22 cellular contexts compared by ENCODE assay signal in the genomic region with DNA sequence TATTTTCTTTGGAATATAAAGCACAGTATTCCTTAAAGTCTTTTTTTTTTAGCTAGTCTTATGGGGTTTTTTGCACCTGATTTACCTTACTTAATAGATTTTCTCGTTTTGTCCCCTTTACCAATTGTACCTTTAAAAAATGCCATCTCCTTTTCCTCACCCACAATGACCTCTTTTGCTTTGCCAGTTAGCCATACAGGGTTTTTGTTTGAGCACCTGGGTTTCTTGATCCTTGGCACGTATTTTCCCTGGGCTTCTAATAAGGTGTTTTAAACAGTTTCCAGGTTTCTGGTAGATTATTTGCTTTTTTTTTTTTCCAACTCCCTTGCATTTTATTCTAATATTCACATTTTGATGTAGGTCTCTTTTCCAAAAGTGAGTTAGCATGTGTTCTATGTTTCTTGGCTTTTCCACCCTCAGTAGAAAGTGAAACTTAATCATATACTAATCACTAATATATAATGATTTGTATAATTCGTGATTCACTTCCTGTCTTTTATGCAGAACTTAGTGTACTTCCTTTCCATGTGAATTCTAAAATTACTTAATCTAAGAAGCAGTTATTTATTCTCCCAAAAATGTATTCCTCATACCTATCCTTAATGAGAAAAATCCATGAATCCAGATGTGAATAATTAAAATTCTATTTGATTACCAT.
"Had no signal": no experiment of that assay in that cellular context is flagged by ENCODE, and none has a peak within 500 bp of the region (broad histone marks: within the 10 kb centered on the region; RNA-seq: fewer than 3 reads in every experiment).

No MANE protein-coding gene starts in this region.

- H3K27ac ChIP-seq: hepatocyte, left ventricle myocardium inferior, neutrophil, transverse colon, vagina had no signal

- H3K9me3 ChIP-seq: left ventricle myocardium inferior, neutrophil, transverse colon, vagina had no signal

- H3K4me3 Mint-ChIP-seq: activated naive CD8-positive, alpha-beta T cell; brain; endodermal cell; natural killer cell had no signal

- H2AFZ ChIP-seq: hepatocyte had no signal

- H3K27ac Mint-ChIP-seq: activated naive CD8-positive, alpha-beta T cell; brain; endodermal cell; natural killer cell had no signal

- H3K4me3 ChIP-seq: hepatocyte, left ventricle myocardium inferior, transverse colon, vagina had no signal

- H3K9me3 Mint-ChIP-seq: brain had no signal

- H3K79me2 ChIP-seq: hepatocyte had no signal

- ATAC-seq: activated CD4-positive, CD25-positive, alpha-beta regulatory T cell treated with anti-CD3 and anti-CD28 coated beads, Interleukin-2, amount 50 U/mL, for 24 hours; esophagus mucosa; natural killer cell had no signal

- H3K36me3 ChIP-seq: left ventricle myocardium inferior, neutrophil, transverse colon, vagina had no signal

- H3K27me3 Mint-ChIP-seq: brain had no signal

- H3K4me1 Mint-ChIP-seq: natural killer cell had no signal

- H3K27me3 ChIP-seq: hepatocyte, neutrophil, transverse colon, vagina had no signal

- H3K36me3 Mint-ChIP-seq: activated naive CD8-positive, alpha-beta T cell; brain; natural killer cell had no signal

- H3K4me2 ChIP-seq: hepatocyte had no signal

- H3K4me1 ChIP-seq: left ventricle myocardium inferior, transverse colon, vagina had no signal

- DNase-seq: activated CD4-positive, alpha-beta T cell treated with anti-CD3 and anti-CD28 coated beads, Interleukin-2, amount 50 U/mL, for 1 hour; activated CD8-positive, alpha-beta memory T cell treated with anti-CD3 and anti-CD28 coated beads for 24 hours; activated gamma-delta T cell treated with Interleukin-2 at 50 U/mL for 16 hours; amniotic stem cell; cerebellar nuclear complex; endodermal cell; kidney; left ventricle myocardium inferior; mesenchymal stem cell; natural killer cell; stimulated activated CD4-positive, alpha-beta T cell treated with anti-CD3 and anti-CD28 coated beads, Interleukin-15, amount 100 ng/mL, for 24 hours; stimulated activated CD4-positive, alpha-beta T cell treated with anti-CD3 and anti-CD28 coated beads, Interleukin-4, amount 100 ng/mL, for 1 hour; stimulated activated naive CD4-positive, alpha-beta T cell; T-helper 9 cell; transverse colon had no signal
